Comparison of ENCODE assay signal across 8 cellular contexts in genomic region chr5:151157426-151158286, GRCh38. TPM values are rescaled to one million over a fixed set of nuclear protein-coding genes. Genes with fewer than 3 reads are reported as not detected.
DNase-seq lines count a peak whose midpoint lies in the region; ATAC-seq and TF ChIP-seq lines count a peak whose summit lies in the region.

Gene ANXA6, minus strand, starts transcription at chr5:151157779. Its CDS starts 9,878 bp downstream, at chr5:151147901.

- no peaks in the 10 kb centered on the region for H3K27me3 ChIP-seq in mononuclear cell (ENCODE audit: insufficient read depth, low read length)

- peak; percentile 56 for ATAC-seq in GM19023 (IDR thresholded peaks at IDR 0.05; ENCODE audit: unreplicated experiment)
- peak; percentile 50 for ATAC-seq in HG03175 (IDR thresholded peaks at IDR 0.05; ENCODE audit: unreplicated experiment)

- TF ChIP-seq CTCF in AG10803 (conservative IDR thresholded peaks at IDR 0.05; ENCODE audit: low read length) (no peak), epithelial cell of proximal tubule (conservative IDR thresholded peaks at IDR 0.05; ENCODE audit: low read depth, low read length) (no peak)

- H3K4me3 ChIP-seq in AG10803 (ENCODE audit: low read length) (peak within 1 kb of the TSS; percentile 89), epithelial cell of proximal tubule (ENCODE audit: low read depth, low read length) (peak within 1 kb of the TSS; percentile 87), mononuclear cell (ENCODE audit: low read length) (peak within 1 kb of the TSS; percentile 84)

- peak; percentile 73 for DNase-seq in AG10803 (ENCODE audit: low read depth)
- peak; percentile 60 for DNase-seq in NOMO-1 treated with DMSO at 0.1 percent for 48 hours (lab: John Stamatoyannopoulos, UW; ENCODE audit: unreplicated experiment)
- peak; percentile 68 for DNase-seq in activated T-cell treated with anti-CD3 and anti-CD28 coated beads for 48 hours (ENCODE audit: low read depth)
- no peak for DNase-seq in epithelial cell of proximal tubule (ENCODE audit: low read depth)
- peak; percentile 36 to 39 for DNase-seq in stimulated activated CD8-positive, alpha-beta memory T cell treated with anti-CD3 and anti-CD28 coated beads, Interleukin-7, amount 100 ng/mL, for 1 hour (ENCODE audit: low read depth in 2 of 2)

- peaks cover 68% of the 10 kb centered on the region for H3K4me1 ChIP-seq in mononuclear cell (ENCODE audit: insufficient read depth, low read length)

- H3K9me3 ChIP-seq in mononuclear cell (ENCODE audit: low read depth, low read length) = no peaks in the 10 kb centered on the region

RNA-seq across cellular contexts. Expression of gene ANXA6, which starts in this region (rescaled TPM):
- 83.6 and 135 TPM in 2 replicates for total RNA-seq in epithelial cell of proximal tubule
- total RNA-seq in mononuclear cell = 127 TPM
